ENCODE assay signal across 30 cellular contexts in the genomic region with DNA sequence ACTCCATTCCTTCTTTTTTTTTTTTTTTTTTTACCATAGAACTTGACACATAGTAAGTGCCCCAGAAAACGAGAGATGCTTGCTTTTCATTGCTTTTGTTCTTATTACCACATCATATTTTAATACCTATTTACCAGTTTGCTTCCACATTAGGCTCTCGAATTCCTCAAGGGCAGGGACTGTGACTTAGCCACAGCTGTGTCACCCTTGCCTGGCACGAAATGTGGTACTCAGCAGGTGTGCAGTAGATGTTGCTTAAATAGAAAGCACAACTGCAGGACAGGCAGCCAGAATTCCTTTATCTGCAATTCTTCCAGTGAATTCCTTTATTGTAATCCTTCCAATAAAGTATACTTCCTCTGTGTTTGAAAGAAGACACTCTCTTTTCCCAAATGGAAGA.
"Had no signal": no experiment of that assay in that cellular context is flagged by ENCODE, and none has a peak within 500 bp of the region (broad histone marks: within the 10 kb centered on the region; RNA-seq: fewer than 3 reads in every experiment).

No MANE protein-coding gene starts in this region.

- H3K4me1 ChIP-seq: foreskin keratinocyte, gastroesophageal sphincter, heart right ventricle, psoas muscle, right lobe of liver, transverse colon, upper lobe of right lung, uterus had no signal

- H3K27me3 Mint-ChIP-seq: stimulated activated naive CD8-positive, alpha-beta T cell treated with anti-CD3 and anti-CD28 coated beads, Interleukin-15, Interleukin-2, amounts not matched to agents 100 ng/mL and 50 ng/mL, for 24 hours had no signal

- H3K9me3 Mint-ChIP-seq: mesothelial cell of epicardium; natural killer cell treated with Interleukin-12 subunit alpha and Interleukin-12 subunit beta and Interleukin-15 and Interleukin-18, amount 100 ng/mL, for 72 hours; stimulated activated naive CD8-positive, alpha-beta T cell treated with anti-CD3 and anti-CD28 coated beads, Interleukin-15, Interleukin-2, amounts not matched to agents 100 ng/mL and 50 ng/mL, for 24 hours had no signal

- H3K9me3 ChIP-seq: gastroesophageal sphincter, mucosa of descending colon, ovary, psoas muscle, right lobe of liver, thoracic aorta, transverse colon, upper lobe of right lung, uterus had no signal

- H3K4me1 Mint-ChIP-seq: memory B cell; mesothelial cell of epicardium; naive B cell; stimulated activated naive B cell treated with anti-CD40 and anti-IgM and Interleukin-4, amounts not matched to agents 10 μg/mL and 1 μg/mL and 100 μg/mL, for 72 hours had no signal

- H3K27ac ChIP-seq: coronary artery, esophagus muscularis mucosa, foreskin keratinocyte, gastroesophageal sphincter, heart right ventricle, ovary, psoas muscle, right lobe of liver, thoracic aorta, transverse colon, upper lobe of right lung, uterus had no signal

- H3K36me3 ChIP-seq: esophagus muscularis mucosa, gastroesophageal sphincter, heart right ventricle, ovary, right lobe of liver, thoracic aorta, transverse colon, upper lobe of right lung, uterus had no signal

- H3K4me3 ChIP-seq: coronary artery, esophagus muscularis mucosa, gastroesophageal sphincter, heart right ventricle, lung, mucosa of descending colon, ovary, psoas muscle, right lobe of liver, thoracic aorta, transverse colon, upper lobe of right lung, uterus had no signal

- H3K36me3 Mint-ChIP-seq: memory B cell; mesothelial cell of epicardium; naive B cell; natural killer cell treated with Interleukin-12 subunit alpha and Interleukin-12 subunit beta and Interleukin-15 and Interleukin-18, amount 100 ng/mL, for 72 hours; stimulated activated naive B cell treated with anti-CD40 and anti-IgM and Interleukin-4, amounts not matched to agents 10 μg/mL and 1 μg/mL and 100 μg/mL, for 72 hours had no signal

- H3K27ac Mint-ChIP-seq: memory B cell; mesothelial cell of epicardium; naive B cell; natural killer cell treated with Interleukin-12 subunit alpha and Interleukin-12 subunit beta and Interleukin-15 and Interleukin-18, amount 100 ng/mL, for 72 hours; stimulated activated naive B cell treated with anti-CD40 and anti-IgM and Interleukin-4, amounts not matched to agents 10 μg/mL and 1 μg/mL and 100 μg/mL, for 72 hours; stimulated activated naive CD8-positive, alpha-beta T cell treated with anti-CD3 and anti-CD28 coated beads, Interleukin-15, Interleukin-2, amounts not matched to agents 100 ng/mL and 50 ng/mL, for 24 hours had no signal

- H3K27me3 ChIP-seq: esophagus muscularis mucosa, foreskin keratinocyte, gastroesophageal sphincter, ovary, right lobe of liver, transverse colon, upper lobe of right lung, uterus had no signal

- H3K4me3 Mint-ChIP-seq: memory B cell; mesothelial cell of epicardium; naive B cell; natural killer cell treated with Interleukin-12 subunit alpha and Interleukin-12 subunit beta and Interleukin-15 and Interleukin-18, amount 100 ng/mL, for 72 hours; stimulated activated naive B cell treated with anti-CD40 and anti-IgM and Interleukin-4, amounts not matched to agents 10 μg/mL and 1 μg/mL and 100 μg/mL, for 72 hours; stimulated activated naive CD8-positive, alpha-beta T cell treated with anti-CD3 and anti-CD28 coated beads, Interleukin-15, Interleukin-2, amounts not matched to agents 100 ng/mL and 50 ng/mL, for 24 hours had no signal

- DNase-seq: dermis blood vessel endothelial cell; effector memory CD4-positive, alpha-beta T cell; foreskin keratinocyte; glutamatergic neuron; heart right ventricle; hippocampal formation; kidney glomerular epithelial cell; mucosa of descending colon; naive B cell; occipital lobe; ovary; posterior cingulate gyrus; psoas muscle; right lobe of liver; small intestine; stimulated activated CD4-positive, alpha-beta T cell treated with anti-CD3 and anti-CD28 coated beads, Interleukin-15, amount 100 ng/mL, for 24 hours; stimulated activated CD4-positive, alpha-beta T cell treated with anti-CD3 and anti-CD28 coated beads, Interleukin-2, amount 100 ng/mL, for 48 hours; stimulated activated naive B cell treated with anti-CD40 and anti-IgM and Interleukin-4, amounts not matched to agents 10 μg/mL and 1 μg/mL and 100 μg/mL, for 72 hours; transverse colon; upper lobe of right lung; uterus had no signal
